ENCODE assay signal across 8 cellular contexts in the genomic region with DNA sequence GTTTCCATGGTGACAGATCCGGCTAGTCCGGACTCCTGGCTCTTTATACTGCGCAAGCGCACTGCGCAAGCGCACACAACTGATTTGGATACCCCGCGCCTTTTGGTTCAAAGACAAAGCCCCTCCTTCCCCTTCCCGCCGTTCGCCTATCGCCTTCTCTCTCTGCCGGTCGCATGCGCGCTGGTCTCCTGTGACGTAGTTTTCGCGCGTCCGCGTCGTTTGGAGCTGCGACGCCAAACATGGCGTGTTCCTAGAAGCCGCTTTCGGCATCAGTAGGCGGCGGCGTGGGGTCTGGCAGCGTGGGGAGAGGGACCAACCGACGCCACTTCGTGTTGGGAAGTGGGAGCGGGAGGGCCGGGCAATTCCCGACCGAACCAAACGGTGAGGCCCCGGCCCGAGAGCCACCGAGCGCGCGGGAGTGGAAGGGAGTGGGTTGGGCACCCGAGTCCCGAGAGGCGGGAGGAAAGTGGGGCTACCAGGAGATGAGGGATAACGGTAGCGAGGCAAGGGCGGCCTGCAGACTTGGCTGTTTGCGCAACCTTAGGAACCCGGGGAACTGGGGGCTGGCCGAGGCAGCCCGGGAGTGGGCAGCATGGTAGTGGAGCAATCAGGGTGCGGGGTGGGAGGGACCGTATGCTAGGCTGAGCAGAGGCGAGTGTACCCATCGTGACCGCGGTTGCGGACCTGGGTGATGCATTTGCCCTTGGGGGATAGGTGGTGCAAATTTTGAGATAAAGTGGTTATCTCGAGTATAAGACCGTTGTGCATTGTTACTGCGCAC. TPM values are rescaled to one million over a fixed set of nuclear protein-coding genes. Genes with fewer than 3 reads are reported as not detected.
DNase-seq lines count a peak whose midpoint lies in the region; ATAC-seq and TF ChIP-seq lines count a peak whose summit lies in the region.

TSS of gene IPO11 (plus strand) at position 215 of the 781 bp plus-strand sequence. CDS start 24,517 bp downstream, outside the sequence.

- H3K27ac Mint-ChIP-seq in activated naive CD8-positive, alpha-beta T cell, result peak within 1 kb of the TSS; percentile 88

- H3K4me3 Mint-ChIP-seq in activated naive CD8-positive, alpha-beta T cell, result peak within 1 kb of the TSS; percentile 94

- DNase-seq in GM10248 (ENCODE audit: extremely low spot score) (peak; percentile 97), NCI-H1105 (lab: John Stamatoyannopoulos, UW) (peak; percentile 89), SKM-1 treated with dmso at 0.1 percent for 144 hours (lab: John Stamatoyannopoulos, UW; ENCODE audit: unreplicated experiment) (peak; percentile 97), glomerular endothelial cell (ENCODE audit: extremely low read depth, low read depth, low spot score) (peak; percentile 97), occipital lobe (lab: John Stamatoyannopoulos, UW) (peak; percentile 97)

- TF ChIP-seq CTCF in GM10248 (IDR thresholded peaks at IDR 0.05; ENCODE audit: control extremely low read depth, extremely low read depth, low read depth, missing control alignments), result no peak

- CTCF ChIA-PET in GM10248 (lab: Yijun Ruan, JAX), result interaction anchor here (0.8 to 3.7 kb wide), 5 partner anchors 10 to 189 kb away, joined by 3 to 19 read pairs (median 3); partner anchors contain the start of gene DIMT1

- H3K27me3 Mint-ChIP-seq in activated naive CD8-positive, alpha-beta T cell, result no peaks in the 10 kb centered on the region

- H3K4me1 Mint-ChIP-seq in activated naive CD8-positive, alpha-beta T cell (ENCODE audit: low read depth), result peaks cover 24% of the 10 kb centered on the region

- H3K9me3 Mint-ChIP-seq in activated naive CD8-positive, alpha-beta T cell (ENCODE audit: low read depth), result no peaks in the 10 kb centered on the region

- POLR2A ChIA-PET in GM10248 (lab: Yijun Ruan, JAX), result interaction anchor here (0.6 to 2.9 kb wide), 3 partner anchors 9 to 140 kb away, joined by 3 to 19 read pairs (median 3); partner anchors contain the start of gene DIMT1

- peak; percentile 95 for ATAC-seq in HG02623 (IDR thresholded peaks at IDR 0.05; ENCODE audit: unreplicated experiment)

- H3K27ac ChIP-seq in temporal lobe (ENCODE audit: low read depth, low read length), result no peak within 1 kb of the TSS

- H3K36me3 Mint-ChIP-seq in activated naive CD8-positive, alpha-beta T cell, result peaks cover 2% of the 10 kb centered on the region

RNA-seq across cellular contexts. Expression of gene IPO11, which starts in this region (rescaled TPM):
- total RNA-seq in glomerular endothelial cell (57.6 and 67.6 TPM in 2 replicates), occipital lobe (35.9 TPM), temporal lobe (28.5 TPM)
